In the genomic region with DNA sequence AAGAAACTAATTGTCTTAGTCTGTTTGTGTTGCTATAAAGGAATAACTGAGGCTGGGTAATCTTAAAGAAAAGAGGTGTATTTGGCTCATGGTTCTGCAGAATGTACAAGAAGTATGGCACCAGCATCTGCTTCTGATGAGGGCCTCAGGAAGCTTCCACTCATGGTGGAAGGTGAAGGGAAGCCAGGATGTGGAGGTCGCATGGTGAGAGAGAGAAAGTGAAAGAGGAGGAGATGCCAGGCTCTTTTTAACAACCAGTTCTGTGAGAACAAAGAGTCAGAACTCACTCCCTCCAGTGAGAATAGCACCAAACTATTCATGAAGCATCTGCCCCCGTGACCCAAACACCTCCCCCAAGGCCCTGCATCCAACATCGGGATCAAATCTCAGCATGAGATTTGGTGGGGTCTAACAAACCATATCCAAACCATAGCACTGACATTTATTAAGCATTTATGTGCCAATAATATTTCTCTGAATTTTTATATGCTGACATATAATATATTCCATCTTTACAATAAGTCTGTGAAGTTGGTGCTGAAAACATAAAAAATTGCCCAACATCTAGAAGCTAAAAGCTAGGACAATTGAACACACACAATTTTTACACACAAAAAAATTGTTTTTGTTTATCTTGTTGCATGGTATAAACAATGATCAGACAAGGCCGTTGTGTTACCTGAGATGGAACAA, we compare ENCODE assay signal across 1 cellular context.
TF ChIP-seq lines count a peak whose summit lies in the region.

No MANE protein-coding gene starts in this region.

TF ChIP-seq in GM12878, 131 proteins besides CTCF, POLR2A, EP300 and RAD21:
- TF ChIP-seq SREBF2 (IDR thresholded peaks at IDR 0.05; ENCODE audit: low read length): no peak
